8 cellular contexts compared by ENCODE assay signal in the genomic region with DNA sequence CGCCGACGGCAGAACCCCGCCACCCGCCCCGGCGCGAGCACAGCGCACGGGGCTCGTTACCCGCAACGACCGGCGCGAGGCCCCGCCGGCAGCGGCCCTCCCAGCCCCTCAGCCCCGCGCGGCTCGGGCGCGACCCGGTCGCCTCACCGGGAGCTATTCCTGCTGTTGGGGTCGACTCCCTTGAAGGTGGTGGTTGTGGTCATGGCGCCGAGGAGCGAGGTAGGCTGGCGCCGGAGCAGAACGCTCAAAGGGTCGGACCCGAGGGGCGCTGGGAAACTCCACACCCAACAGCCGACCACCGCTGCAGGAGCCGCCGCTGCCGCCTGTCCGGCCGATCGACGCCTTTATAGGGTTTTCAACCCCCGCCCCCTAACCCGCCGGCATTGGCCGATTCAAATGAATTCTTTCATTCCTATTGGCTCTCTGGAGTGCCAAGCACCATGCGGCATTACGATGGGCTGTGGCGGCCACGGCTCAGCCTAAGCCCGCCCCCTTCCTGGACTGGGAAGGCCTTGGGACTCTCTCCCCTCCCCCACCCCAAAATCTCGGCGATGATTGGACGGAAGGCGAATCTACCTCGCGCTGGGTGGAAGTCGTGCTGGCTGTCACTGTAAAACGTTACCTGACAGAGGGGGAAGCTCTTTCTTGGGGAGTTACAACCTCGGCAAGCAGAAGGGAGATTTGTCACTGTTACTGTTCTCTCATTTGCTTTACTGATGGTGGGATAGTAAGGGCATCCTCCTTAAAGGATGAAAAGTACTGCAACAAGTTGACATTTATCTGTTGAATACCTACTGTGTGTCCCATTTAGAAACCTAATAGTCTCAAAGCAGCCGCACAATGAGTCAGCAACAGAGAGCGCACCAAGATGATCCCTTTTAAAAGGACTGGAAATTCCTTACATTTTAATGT. TPM values are rescaled to one million over a fixed set of nuclear protein-coding genes. Genes with fewer than 3 reads are reported as not detected.
DNase-seq lines count a peak whose midpoint lies in the region; ATAC-seq and TF ChIP-seq lines count a peak whose summit lies in the region.

A gene with protein sequence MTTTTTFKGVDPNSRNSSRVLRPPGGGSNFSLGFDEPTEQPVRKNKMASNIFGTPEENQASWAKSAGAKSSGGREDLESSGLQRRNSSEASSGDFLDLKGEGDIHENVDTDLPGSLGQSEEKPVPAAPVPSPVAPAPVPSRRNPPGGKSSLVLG (minus strand): TSS at position 318 of the 912 bp plus-strand sequence. CDS start 115 bp downstream, at position 203.

- H3K4me1 ChIP-seq in duodenal mucosa (ENCODE audit: control insufficient read depth in 1 of 2, insufficient read depth in 2 of 2, low read length in 2 of 2): peaks cover 22 to 23% of the 10 kb centered on the region in 2 donors

- peaks cover 0 to 2% (median 0%) of the 10 kb centered on the region in 3 donors for H3K27me3 Mint-ChIP-seq in CD14-positive monocyte (ENCODE audit: low read depth in 3 of 3)

- WGBS in lower leg skin, 2 donors: 2 to 3% methylated on average over 32 to 42 of the region's 67 CpGs

- DNase-seq in CD14-positive monocyte (ENCODE audit: low spot score): peak; percentile 97
- DNase-seq in NCI-H82 (lab: John Stamatoyannopoulos, UW): peak; percentile 100
- peak; percentile 98 to 99 for DNase-seq in activated CD4-positive, alpha-beta T cell treated with anti-CD3 and anti-CD28 coated beads, Interleukin-2, amount 50 U/mL, for 48 hours
- DNase-seq in lower leg skin (ENCODE audit: low spot score in 2 of 2): peak; percentile 99
- peak; percentile 98 to 99 for DNase-seq in stimulated activated CD4-positive, alpha-beta T cell treated with anti-CD3 and anti-CD28 coated beads, Interleukin-4, amount 100 ng/mL, for 48 hours (ENCODE audit: low read depth in 2 of 2)

- no peaks in the 10 kb centered on the region for H3K27me3 ChIP-seq in duodenal mucosa (ENCODE audit: control insufficient read depth in 1 of 2, insufficient read depth in 2 of 2, low read length in 2 of 2)

- intact Hi-C loops in CD14-positive monocyte (cut with micrococcal nuclease): loop anchor here (2.0 to 5.0 kb wide), 2 partner anchors 28 to 42 kb away; a partner anchor contains a TSS
- intact Hi-C loops in lower leg skin (cut with DNase I; ENCODE audit: low total_unique reads): no loop called here

- H3K4me1 Mint-ChIP-seq in CD14-positive monocyte: peaks cover 23% of the 10 kb centered on the region

- H3K9me3 Mint-ChIP-seq in CD14-positive monocyte: peaks cover 0 to 2% (median 0%) of the 10 kb centered on the region in 7 donors

- peaks cover 0 to 6% of the 10 kb centered on the region in 2 donors for H3K36me3 Mint-ChIP-seq in CD14-positive monocyte

- H3K9me3 ChIP-seq in duodenal mucosa (ENCODE audit: control insufficient read depth in 1 of 2, low read length in 2 of 2): no peaks in the 10 kb centered on the region

- TF ChIP-seq CTCF in CD14-positive monocyte (IDR thresholded peaks at IDR 0.05): no peak
- no peak for TF ChIP-seq CTCF in lower leg skin (IDR thresholded peaks at IDR 0.05)

- H3K27ac Mint-ChIP-seq in CD14-positive monocyte: peak within 1 kb of the TSS; percentile 75 to 90 (median 78)

- H3K4me3 ChIP-seq in duodenal mucosa (ENCODE audit: low read depth in 1 of 2, low read length in 2 of 2) (peak within 1 kb of the TSS; percentile 81 to 93), lower leg skin (ENCODE audit: low read depth, poor library complexity, severe bottlenecking) (peak within 1 kb of the TSS; percentile 82)

- H3K27ac ChIP-seq in duodenal mucosa (ENCODE audit: low read depth, low read length): peak within 1 kb of the TSS; percentile 53

- peak within 1 kb of the TSS; percentile 89 to 91 for H3K9ac ChIP-seq in duodenal mucosa (ENCODE audit: low read depth in 1 of 2, low read length in 2 of 2)

- H3K36me3 ChIP-seq in duodenal mucosa (ENCODE audit: control insufficient read depth in 1 of 2, insufficient read depth in 2 of 2, low read length in 2 of 2): no peaks in the 10 kb centered on the region

- ATAC-seq in GM19397 (IDR thresholded peaks at IDR 0.05; ENCODE audit: unreplicated experiment): peak; percentile 90
- peak; percentile 96 for ATAC-seq in HG03571 (IDR thresholded peaks at IDR 0.05; ENCODE audit: unreplicated experiment)

- TF ChIP-seq POLR2A in lower leg skin (IDR thresholded peaks at IDR 0.05): peak in 1 of 2 donors; percentile 83

- peak within 1 kb of the TSS; percentile 94 to 95 for H3K4me3 Mint-ChIP-seq in CD14-positive monocyte

RNA-seq across cellular contexts. Expression of the gene that starts here (rescaled TPM):
- 100 to 1,000 TPM; 156 to 181 TPM for polyA plus RNA-seq in CD14-positive monocyte
- total RNA-seq in lower leg skin: 10 to 100 TPM; 30.2 to 56.4 (median 37.1) TPM

Comparison
In these comparisons a context has a peak if more than half of its experiments do, and no peak if none do; other contexts are left out.
1. Peak in every context shown above with its lines: DNase-seq, ATAC-seq, H3K4me3 ChIP-seq and H3K27ac ChIP-seq.